ENCODE assay signal across 10 cellular contexts in the genomic region with DNA sequence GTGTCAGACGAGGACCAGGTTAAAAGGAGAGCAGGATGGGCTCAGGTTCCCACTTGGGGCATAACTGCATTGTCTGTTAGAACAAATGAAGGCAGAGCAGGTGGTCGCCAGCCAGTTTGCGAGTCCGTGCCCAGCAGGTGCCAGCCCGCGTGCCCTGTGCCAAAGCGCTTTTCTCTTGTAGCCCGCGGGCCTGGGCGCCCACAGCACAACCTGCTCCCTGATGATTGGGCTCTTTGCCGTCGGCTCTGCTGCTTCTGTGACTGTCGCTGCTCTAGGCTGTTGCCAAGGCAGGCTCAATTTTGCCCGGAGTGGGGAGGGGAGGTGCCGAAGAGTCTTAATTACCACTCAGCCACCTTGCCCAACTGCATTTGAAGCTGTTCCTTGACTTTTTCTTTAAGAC. TPM values are rescaled to one million over a fixed set of nuclear protein-coding genes. Genes with fewer than 3 reads are reported as not detected.
DNase-seq lines count a peak whose midpoint lies in the region; ATAC-seq lines count a peak whose summit lies in the region.
"Had no signal": no experiment of that assay in that cellular context is flagged by ENCODE, and none has a peak within 500 bp of the region (broad histone marks: within the 10 kb centered on the region; RNA-seq: fewer than 3 reads in every experiment).

No MANE protein-coding gene starts in this region.

- POLR2A ChIA-PET in activated CD4-positive, alpha-beta T cell treated with anti-CD3 and anti-CD28 coated beads for 36 hours (lab: Charles Lee): no interaction called here

- H3K4me3 Mint-ChIP-seq in activated CD4-positive, alpha-beta T cell treated with anti-CD3 and anti-CD28 coated beads for 36 hours: no peak overlapping the region
- H3K4me3 Mint-ChIP-seq in T-helper 17 cell: peak overlapping the region; percentile 53
- H3K4me3 Mint-ChIP-seq: neural crest cell had no signal

- CTCF ChIA-PET in activated CD4-positive, alpha-beta T cell treated with anti-CD3 and anti-CD28 coated beads for 36 hours (lab: Charles Lee): interaction anchor here (0.6 to 1.5 kb wide), 4 partner anchors 81 to 211 kb away, joined by 3 to 4 read pairs (median 3); no protein-coding TSS in a partner anchor

- no peak for ATAC-seq in activated CD4-positive, alpha-beta T cell treated with anti-CD3 and anti-CD28 coated beads for 36 hours
- ATAC-seq in T-helper 17 cell: no peak
- ATAC-seq in GM18498 (IDR thresholded peaks at IDR 0.05; ENCODE audit: unreplicated experiment): no peak

- H3K27ac Mint-ChIP-seq in activated CD4-positive, alpha-beta T cell treated with anti-CD3 and anti-CD28 coated beads for 36 hours: peak overlapping the region; percentile 75
- H3K27ac Mint-ChIP-seq in T-helper 17 cell: peak overlapping the region; percentile 91

- peaks cover 62% of the 10 kb centered on the region for H3K4me1 Mint-ChIP-seq in activated CD4-positive, alpha-beta T cell treated with anti-CD3 and anti-CD28 coated beads for 36 hours
- peaks cover 40% of the 10 kb centered on the region for H3K4me1 Mint-ChIP-seq in T-helper 17 cell

- intact Hi-C loops in activated CD4-positive, alpha-beta T cell treated with anti-CD3 and anti-CD28 coated beads for 36 hours (cut with DNase I, micrococcal nuclease): loop anchor here in 1 of 2 experiments (1.0 to 5.0 kb wide), 2 partner anchors 21 to 190 kb away; partner anchors contain the start of genes IQCK and KNOP1

- H3K36me3 Mint-ChIP-seq in activated CD4-positive, alpha-beta T cell treated with anti-CD3 and anti-CD28 coated beads for 36 hours (ENCODE audit: low read depth): peaks cover 43% of the 10 kb centered on the region
- no peaks in the 10 kb centered on the region for H3K36me3 Mint-ChIP-seq in T-helper 17 cell (ENCODE audit: low read depth)

- no peak for DNase-seq in activated CD4-positive, alpha-beta T cell treated with anti-CD3 and anti-CD28 coated beads for 36 hours
- no peak for DNase-seq in activated CD4-positive, alpha-beta T cell treated with anti-CD3 and anti-CD28 coated beads for 48 hours
- DNase-seq in T-helper 17 cell (no peak), hypothalamus (lab: John Stamatoyannopoulos, UW) (peak in 26 of 51 donors; percentile 8 to 44 (median 21)), ureter (ENCODE audit: low spot score) (no peak), NCI-H1048 (lab: John Stamatoyannopoulos, UW) (no peak)
- DNase-seq: NCI-H187 treated with DMSO at 0.1 percent for 48 hours had no signal

- H3K9me3 ChIP-seq in T-helper 17 cell (ENCODE audit: control insufficient read depth, low read length, poor library complexity, severe bottlenecking): no peaks in the 10 kb centered on the region

- no peaks in the 10 kb centered on the region for H3K27me3 Mint-ChIP-seq in activated CD4-positive, alpha-beta T cell treated with anti-CD3 and anti-CD28 coated beads for 36 hours
- no peaks in the 10 kb centered on the region for H3K27me3 Mint-ChIP-seq in T-helper 17 cell

- H3K9me3 Mint-ChIP-seq in activated CD4-positive, alpha-beta T cell treated with anti-CD3 and anti-CD28 coated beads for 36 hours (ENCODE audit: low read depth): no peaks in the 10 kb centered on the region
- H3K9me3 Mint-ChIP-seq: neural crest cell had no signal

- peak overlapping the region; percentile 82 for H3K27ac ChIP-seq in temporal lobe (ENCODE audit: low read depth, low read length)

RNA-seq across cellular contexts. Expression of gene KNOP1, which starts 21.1 kb away (rescaled TPM):
- total RNA-seq in activated CD4-positive, alpha-beta T cell treated with anti-CD3 and anti-CD28 coated beads for 36 hours: 10 to 100 TPM; 28.9 to 29.5 TPM
- 1 to 10 TPM; 7.7 to 7.9 TPM for total RNA-seq in T-helper 17 cell
- total RNA-seq in temporal lobe: 18.9 TPM
- total RNA-seq in ureter: 27.4 TPM

RNA-seq across cellular contexts. Expression of gene IQCK, which starts 21.1 kb away (rescaled TPM):
- 1 to 10 TPM; 2.7 to 3.5 TPM for total RNA-seq in activated CD4-positive, alpha-beta T cell treated with anti-CD3 and anti-CD28 coated beads for 36 hours
- 1 to 10 TPM; 2.2 to 3.7 TPM for total RNA-seq in T-helper 17 cell
- 6.4 TPM for total RNA-seq in temporal lobe
- 33.2 TPM for total RNA-seq in ureter

Comparison
In these comparisons a context has a peak if more than half of its experiments do, and no peak if none do; other contexts are left out.
1. DNase-seq: peak in hypothalamus (26 of 51); none in activated CD4-positive, alpha-beta T cell treated with anti-CD3 and anti-CD28 coated beads for 36 hours (single experiment), activated CD4-positive, alpha-beta T cell treated with anti-CD3 and anti-CD28 coated beads for 48 hours (single experiment), T-helper 17 cell (0 of 3), ureter (single experiment) and NCI-H1048 (single experiment).